Comparison of ENCODE assay signal across 1 cellular context in genomic region chr1:168135982-168136708, GRCh38.
A peak's percentile ranks its signal among the peaks of the same experiment; 100 is the strongest.
TF ChIP-seq lines count a peak whose summit lies in the region.

No MANE protein-coding gene starts in this region.

TF ChIP-seq in K562, 482 proteins besides CTCF, POLR2A, EP300 and RAD21 (continued from another document):
- TF ChIP-seq ZNF740 (CRISPR knock-in tag; IDR thresholded peaks at IDR 0.05), result 0 out of 2 replicates have a peak, but pooled peaks have one; percentile 15
- TF ChIP-seq ZNF740 (tag; IDR thresholded peaks at IDR 0.05), result no peak
- no peak for TF ChIP-seq ESRRB (CRISPR knock-in tag; IDR thresholded peaks at IDR 0.05; ENCODE audit: borderline replicate concordance)
- no peak for TF ChIP-seq MAFF (IDR thresholded peaks at IDR 0.05; ENCODE audit: low read length)
- no peak for TF ChIP-seq KDM1A (IDR thresholded peaks at IDR 0.05)
- TF ChIP-seq NCOA1 (IDR thresholded peaks at IDR 0.05; ENCODE audit: low read depth), result no peak
- TF ChIP-seq GABPB1 (CRISPR knock-in tag; IDR thresholded peaks at IDR 0.05), result peak; percentile 37; the same call in 1 of the 2 replicates
- no peak for TF ChIP-seq ZNF384 (IDR thresholded peaks at IDR 0.05; ENCODE audit: low read depth, low read length)
- TF ChIP-seq KDM5B (IDR thresholded peaks at IDR 0.05; ENCODE audit: insufficient replicate concordance, low read depth, low read length), result peak; percentile 59
- TF ChIP-seq SRF (CRISPR knock-in tag; IDR thresholded peaks at IDR 0.05), result no peak
- TF ChIP-seq HNRNPL (IDR thresholded peaks at IDR 0.05; ENCODE audit: low read depth, low read length), result peak; percentile 51; the same call in 1 of the 2 replicates
- TF ChIP-seq PHB2 (IDR thresholded peaks at IDR 0.05; ENCODE audit: low read depth), result no peak
- no peak for TF ChIP-seq XRCC3 (IDR thresholded peaks at IDR 0.05)
- TF ChIP-seq KLF13 (tag; IDR thresholded peaks at IDR 0.05; ENCODE audit: borderline replicate concordance, low read depth), result no peak
- 0 out of 2 replicates have a peak, but pooled peaks have one; percentile 22 for TF ChIP-seq SP1 (CRISPR knock-in tag; IDR thresholded peaks at IDR 0.05)
- TF ChIP-seq SMAD4 (CRISPR knock-in tag; conservative IDR thresholded peaks at IDR 0.05), result 0 out of 2 replicates have a peak, but pooled peaks have one; percentile 44
- peak; percentile 13; the same call in 1 of the 2 replicates for TF ChIP-seq ZNF263 (CRISPR knock-in tag; IDR thresholded peaks at IDR 0.05; ENCODE audit: borderline replicate concordance)
- TF ChIP-seq CTBP1 (IDR thresholded peaks at IDR 0.05; ENCODE audit: borderline replicate concordance), result peak; percentile 17; the same call in 1 of the 2 replicates
- TF ChIP-seq ZFX (CRISPR knock-in tag; IDR thresholded peaks at IDR 0.05), result peak; percentile 51
- no peak for TF ChIP-seq SIN3B (IDR thresholded peaks at IDR 0.05; ENCODE audit: low read depth)
- TF ChIP-seq ZNF175 (CRISPR knock-in tag; IDR thresholded peaks at IDR 0.05; ENCODE audit: low read depth), result no peak
- TF ChIP-seq HNRNPUL1 (IDR thresholded peaks at IDR 0.05; ENCODE audit: low read length), result no peak
- no peak for TF ChIP-seq CCAR2 (IDR thresholded peaks at IDR 0.05; ENCODE audit: low read depth, low read length)
- 0 out of 2 replicates have a peak, but pooled peaks have one; percentile 14 for TF ChIP-seq ARID4B (CRISPR knock-in tag; IDR thresholded peaks at IDR 0.05)
- TF ChIP-seq POLR2H (tag; IDR thresholded peaks at IDR 0.05; ENCODE audit: low read depth), result no peak
- no peak for TF ChIP-seq ZMIZ1 (IDR thresholded peaks at IDR 0.05; ENCODE audit: low read depth in 2 of 2, low read length in 2 of 2)
- no peak for TF ChIP-seq ZNF41 (CRISPR knock-in tag; conservative IDR thresholded peaks at IDR 0.05)
- TF ChIP-seq NR2C2 (CRISPR knock-in tag; IDR thresholded peaks at IDR 0.05), result 0 out of 2 replicates have a peak, but pooled peaks have one; percentile 40
- TF ChIP-seq NR2C2 (tag; IDR thresholded peaks at IDR 0.05), result no peak
- TF ChIP-seq NR3C1 (CRISPR knock-in tag; IDR thresholded peaks at IDR 0.05), result 0 out of 2 replicates have a peak, but pooled peaks have one; percentile 18
- no peak for TF ChIP-seq RB1 (IDR thresholded peaks at IDR 0.05; ENCODE audit: low read depth)
- TF ChIP-seq ZNF764 (CRISPR knock-in tag; IDR thresholded peaks at IDR 0.05; ENCODE audit: low read depth), result no peak
- no peak for TF ChIP-seq GTF2E2 (tag; IDR thresholded peaks at IDR 0.05)
- TF ChIP-seq ERF (CRISPR knock-in tag; IDR thresholded peaks at IDR 0.05), result no peak
- TF ChIP-seq FOXA1 (IDR thresholded peaks at IDR 0.05; ENCODE audit: borderline replicate concordance), result no peak
- TF ChIP-seq ZNF589 (CRISPR knock-in tag; IDR thresholded peaks at IDR 0.05; ENCODE audit: low read depth), result no peak
- no peak for TF ChIP-seq ID3 (CRISPR knock-in tag; IDR thresholded peaks at IDR 0.05)
- peak; percentile 26; the same call in 1 of the 2 replicates for TF ChIP-seq ID3 (tag; IDR thresholded peaks at IDR 0.05)
- 0 out of 2 replicates have a peak, but pooled peaks have one; percentile 26 for TF ChIP-seq ZBTB1 (CRISPR knock-in tag; IDR thresholded peaks at IDR 0.05; ENCODE audit: borderline replicate concordance, low read depth)
- no peak for TF ChIP-seq HNRNPH1 (optimal IDR thresholded peaks at IDR 0.05; ENCODE audit: low read depth, low read length)
- no peak for TF ChIP-seq ETS1 (conservative IDR thresholded peaks at IDR 0.05; ENCODE audit: control insufficient read depth, low read depth, low read length)
- peak in 1 of 2 experiments; percentile 19; a peak in 1 of 4 replicates for TF ChIP-seq NRF1 (conservative IDR thresholded peaks at IDR 0.05 in 1 of 2, IDR thresholded peaks at IDR 0.05 in 1 of 2)
- peak; percentile 52 for TF ChIP-seq PCBP1 (IDR thresholded peaks at IDR 0.05; ENCODE audit: low read depth, low read length, poor library complexity, severe bottlenecking)
- no peak for TF ChIP-seq REST (CRISPR knock-in tag; IDR thresholded peaks at IDR 0.05; ENCODE audit: low read depth)
- 0 out of 2 replicates have a peak, but pooled peaks have one; percentile 41 for TF ChIP-seq CAMTA2 (CRISPR knock-in tag; conservative IDR thresholded peaks at IDR 0.05)
- no peak for TF ChIP-seq ETV1 (tag; conservative IDR thresholded peaks at IDR 0.05; ENCODE audit: low read depth)
TF ChIP-seq in K562: peak in this region for 24.
